1 cellular context compared by ENCODE assay signal in the genomic region with DNA sequence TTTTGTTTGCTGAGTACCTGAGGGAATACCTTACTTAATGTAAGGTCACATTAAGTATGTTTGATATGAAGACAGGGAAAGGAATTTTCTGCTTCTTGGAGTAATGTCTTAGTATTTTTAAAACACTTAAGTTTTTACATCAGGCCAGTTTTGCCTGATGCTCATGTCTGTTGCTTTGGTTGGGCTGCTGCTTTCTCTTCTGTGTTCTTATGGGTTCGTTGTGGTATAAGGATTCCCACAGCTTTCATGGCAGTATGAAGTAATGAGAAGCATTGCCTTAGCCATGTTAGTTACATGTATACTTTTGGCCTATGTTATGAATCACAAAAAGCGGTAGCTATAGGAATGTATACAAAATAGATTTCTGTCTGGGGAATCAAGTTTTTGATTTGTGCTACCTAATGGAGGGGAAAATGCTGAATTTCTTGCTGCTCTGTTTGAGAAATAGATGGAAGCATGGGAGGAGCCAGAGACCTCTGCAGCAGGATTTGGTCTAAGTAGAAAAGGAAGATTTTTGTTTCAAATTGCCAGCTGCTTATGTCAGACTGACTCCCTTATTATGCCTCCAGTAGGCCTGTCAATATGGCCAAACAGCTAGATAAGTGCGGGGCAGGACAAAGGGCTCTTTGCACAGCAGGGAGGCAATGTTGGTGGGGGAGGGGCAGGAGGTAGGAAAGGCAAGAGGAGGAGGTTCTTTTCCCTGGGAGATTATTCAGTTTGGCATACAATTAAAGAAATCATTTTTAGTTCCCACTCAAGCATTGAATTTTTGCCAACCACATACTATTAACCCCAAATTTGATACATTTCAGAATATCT.
TF ChIP-seq lines count a peak whose summit lies in the region.

No MANE protein-coding gene starts in this region.

TF ChIP-seq in HepG2, 621 proteins besides CTCF, POLR2A, EP300 and RAD21 (continued from another document and continues in another):
- no peak for TF ChIP-seq ZBTB46 (CRISPR knock-in tag; IDR thresholded peaks at IDR 0.05; ENCODE audit: borderline replicate concordance)
- peak; percentile 65; the same call in 1 of the 2 replicates for TF ChIP-seq ZNF614 (CRISPR knock-in tag; IDR thresholded peaks at IDR 0.05; ENCODE audit: borderline replicate concordance)
- TF ChIP-seq ZFY (CRISPR knock-in tag; IDR thresholded peaks at IDR 0.05) = peak; percentile 39; the same call in 1 of the 2 replicates
- TF ChIP-seq MIER2 (CRISPR knock-in tag; IDR thresholded peaks at IDR 0.05) = 0 out of 2 replicates have a peak, but pooled peaks have one; percentile 25
- TF ChIP-seq, protein P1, sequence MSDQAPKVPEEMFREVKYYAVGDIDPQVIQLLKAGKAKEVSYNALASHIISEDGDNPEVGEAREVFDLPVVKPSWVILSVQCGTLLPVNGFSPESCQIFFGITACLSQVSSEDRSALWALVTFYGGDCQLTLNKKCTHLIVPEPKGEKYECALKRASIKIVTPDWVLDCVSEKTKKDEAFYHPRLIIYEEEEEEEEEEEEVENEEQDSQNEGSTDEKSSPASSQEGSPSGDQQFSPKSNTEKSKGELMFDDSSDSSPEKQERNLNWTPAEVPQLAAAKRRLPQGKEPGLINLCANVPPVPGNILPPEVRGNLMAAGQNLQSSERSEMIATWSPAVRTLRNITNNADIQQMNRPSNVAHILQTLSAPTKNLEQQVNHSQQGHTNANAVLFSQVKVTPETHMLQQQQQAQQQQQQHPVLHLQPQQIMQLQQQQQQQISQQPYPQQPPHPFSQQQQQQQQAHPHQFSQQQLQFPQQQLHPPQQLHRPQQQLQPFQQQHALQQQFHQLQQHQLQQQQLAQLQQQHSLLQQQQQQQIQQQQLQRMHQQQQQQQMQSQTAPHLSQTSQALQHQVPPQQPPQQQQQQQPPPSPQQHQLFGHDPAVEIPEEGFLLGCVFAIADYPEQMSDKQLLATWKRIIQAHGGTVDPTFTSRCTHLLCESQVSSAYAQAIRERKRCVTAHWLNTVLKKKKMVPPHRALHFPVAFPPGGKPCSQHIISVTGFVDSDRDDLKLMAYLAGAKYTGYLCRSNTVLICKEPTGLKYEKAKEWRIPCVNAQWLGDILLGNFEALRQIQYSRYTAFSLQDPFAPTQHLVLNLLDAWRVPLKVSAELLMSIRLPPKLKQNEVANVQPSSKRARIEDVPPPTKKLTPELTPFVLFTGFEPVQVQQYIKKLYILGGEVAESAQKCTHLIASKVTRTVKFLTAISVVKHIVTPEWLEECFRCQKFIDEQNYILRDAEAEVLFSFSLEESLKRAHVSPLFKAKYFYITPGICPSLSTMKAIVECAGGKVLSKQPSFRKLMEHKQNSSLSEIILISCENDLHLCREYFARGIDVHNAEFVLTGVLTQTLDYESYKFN (CRISPR knock-in tag; conservative IDR thresholded peaks at IDR 0.05) = peak; percentile 78
- no peak for TF ChIP-seq ZBTB1 (CRISPR knock-in tag; IDR thresholded peaks at IDR 0.05; ENCODE audit: borderline replicate concordance)
- 0 out of 2 replicates have a peak, but pooled peaks have one; percentile 29 for TF ChIP-seq THAP11 (CRISPR knock-in tag; IDR thresholded peaks at IDR 0.05)
- 0 out of 2 replicates have a peak, but pooled peaks have one; percentile 64 for TF ChIP-seq ZNF747 (CRISPR knock-in tag; IDR thresholded peaks at IDR 0.05; ENCODE audit: borderline replicate concordance)
- peak; percentile 47; the same call in 1 of the 2 replicates for TF ChIP-seq RXRB (CRISPR knock-in tag; IDR thresholded peaks at IDR 0.05; ENCODE audit: borderline replicate concordance)
- TF ChIP-seq ZNF224 (CRISPR knock-in tag; IDR thresholded peaks at IDR 0.05) = no peak
- no peak for TF ChIP-seq AHR (CRISPR knock-in tag; IDR thresholded peaks at IDR 0.05)
- peak in 1 of 2 experiments; percentile 69; a peak in 1 of 4 replicates for TF ChIP-seq REST (IDR thresholded peaks at IDR 0.05; ENCODE audit: borderline replicate concordance in 1 of 2, low read depth in 1 of 2, low read length in 2 of 2)
- TF ChIP-seq FOXP1 (IDR thresholded peaks at IDR 0.05) = no peak
- TF ChIP-seq FOXP1 (CRISPR knock-in tag; IDR thresholded peaks at IDR 0.05) = peak; percentile 54; the same call in 1 of the 2 replicates
- no peak for TF ChIP-seq CHCHD3 (CRISPR knock-in tag; IDR thresholded peaks at IDR 0.05)
- TF ChIP-seq NAIF1 (CRISPR knock-in tag; IDR thresholded peaks at IDR 0.05; ENCODE audit: borderline replicate concordance) = no peak
- TF ChIP-seq SIN3B (IDR thresholded peaks at IDR 0.05; ENCODE audit: low read length) = no peak
- TF ChIP-seq ELK4 (CRISPR knock-in tag; IDR thresholded peaks at IDR 0.05; ENCODE audit: borderline replicate concordance) = no peak
- TF ChIP-seq SOX5 (CRISPR knock-in tag; IDR thresholded peaks at IDR 0.05; ENCODE audit: borderline replicate concordance) = peak; percentile 73
- peak; percentile 41; the same call in 1 of the 2 replicates for TF ChIP-seq MIER3 (CRISPR knock-in tag; IDR thresholded peaks at IDR 0.05; ENCODE audit: borderline replicate concordance)
- peak in 1 of 2 experiments; percentile 43; a peak in 1 of 4 replicates for TF ChIP-seq KLF16 (CRISPR knock-in tag; IDR thresholded peaks at IDR 0.05)
- 0 out of 2 replicates have a peak, but pooled peaks have one; percentile 25 for TF ChIP-seq KDM2A (CRISPR knock-in tag; IDR thresholded peaks at IDR 0.05; ENCODE audit: borderline replicate concordance, low read depth)
- no peak for TF ChIP-seq ZNF232 (CRISPR knock-in tag; IDR thresholded peaks at IDR 0.05; ENCODE audit: borderline replicate concordance)
- TF ChIP-seq ELF3 (CRISPR knock-in tag; IDR thresholded peaks at IDR 0.05) = 0 out of 2 replicates have a peak, but pooled peaks have one; percentile 47
- TF ChIP-seq HNRNPK (IDR thresholded peaks at IDR 0.05; ENCODE audit: low read depth, low read length, poor library complexity, severe bottlenecking) = peak; percentile 30
- TF ChIP-seq NR2F1 (CRISPR knock-in tag; IDR thresholded peaks at IDR 0.05) = no peak
- TF ChIP-seq ZNF512B (CRISPR knock-in tag; IDR thresholded peaks at IDR 0.05; ENCODE audit: borderline replicate concordance) = no peak
- TF ChIP-seq SALL1 (CRISPR knock-in tag; IDR thresholded peaks at IDR 0.05) = peak; percentile 87
- no peak for TF ChIP-seq DZIP1 (CRISPR knock-in tag; IDR thresholded peaks at IDR 0.05)
- TF ChIP-seq, protein P2, sequence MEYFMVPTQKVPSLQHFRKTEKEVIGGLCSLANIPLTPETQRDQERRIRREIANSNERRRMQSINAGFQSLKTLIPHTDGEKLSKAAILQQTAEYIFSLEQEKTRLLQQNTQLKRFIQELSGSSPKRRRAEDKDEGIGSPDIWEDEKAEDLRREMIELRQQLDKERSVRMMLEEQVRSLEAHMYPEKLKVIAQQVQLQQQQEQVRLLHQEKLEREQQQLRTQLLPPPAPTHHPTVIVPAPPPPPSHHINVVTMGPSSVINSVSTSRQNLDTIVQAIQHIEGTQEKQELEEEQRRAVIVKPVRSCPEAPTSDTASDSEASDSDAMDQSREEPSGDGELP (IDR thresholded peaks at IDR 0.05; ENCODE audit: borderline replicate concordance, low read depth) = peak; percentile 59; the same call in 1 of the 2 replicates
- TF ChIP-seq SAP130 (CRISPR knock-in tag; IDR thresholded peaks at IDR 0.05; ENCODE audit: low read depth) = peak; percentile 88
- TF ChIP-seq ZNF75D (CRISPR knock-in tag; IDR thresholded peaks at IDR 0.05; ENCODE audit: borderline replicate concordance) = no peak
- TF ChIP-seq KMT2B (CRISPR knock-in tag; IDR thresholded peaks at IDR 0.05) = peak; percentile 59
- TF ChIP-seq ZNF503 (CRISPR knock-in tag; IDR thresholded peaks at IDR 0.05) = 0 out of 2 replicates have a peak, but pooled peaks have one; percentile 36
- TF ChIP-seq FOSL2 (CRISPR knock-in tag; IDR thresholded peaks at IDR 0.05) = peak; percentile 53
- TF ChIP-seq TMF1 (CRISPR knock-in tag; IDR thresholded peaks at IDR 0.05; ENCODE audit: low read depth) = no peak
- TF ChIP-seq CCDC6 (CRISPR knock-in tag; IDR thresholded peaks at IDR 0.05) = no peak
